In genomic region chr13:32305646-32306045, GRCh38 we compare ENCODE assay signal across 27 cellular contexts. TPM values are rescaled to one million over a fixed set of nuclear protein-coding genes. Genes with fewer than 3 reads are reported as not detected.
DNase-seq lines count a peak whose midpoint lies in the region; ATAC-seq and TF ChIP-seq lines count a peak whose summit lies in the region.
"Had no signal": no experiment of that assay in that cellular context is flagged by ENCODE, and none has a peak within 500 bp of the region (broad histone marks: within the 10 kb centered on the region; RNA-seq: fewer than 3 reads in every experiment).

No MANE protein-coding gene starts in this region.

- H3K9me2 ChIP-seq in GM23338 (ENCODE audit: insufficient read depth): no peaks in the 10 kb centered on the region

- intact Hi-C loops in heart left ventricle (cut with DNase I): loop anchor here in 6 of 10 donors (5.0 to 10.0 kb wide), 7 partner anchors 281 to 481 kb away; no protein-coding TSS in a partner anchor

- TF ChIP-seq POLR2A in heart left ventricle (IDR thresholded peaks at IDR 0.05): no peak

- no peaks in the 10 kb centered on the region for H3F3A ChIP-seq in GM23338 (replicated peaks; ENCODE audit: low read depth)

- no peak overlapping the region for H3K4me3 ChIP-seq in heart left ventricle
- H3K4me3 ChIP-seq in right atrium auricular region: no peak overlapping the region
- H3K4me3 ChIP-seq in GM23338: no peak overlapping the region
- no peak overlapping the region for H3K4me3 ChIP-seq in HEK293 (ENCODE audit: low read depth, low read length)
- H3K4me3 ChIP-seq: BLaER1, GM12878 had no signal

- TF ChIP-seq CTCF in heart left ventricle (IDR thresholded peaks at IDR 0.05) (no peak), right atrium auricular region (IDR thresholded peaks at IDR 0.05) (no peak), GM23338 (conservative IDR thresholded peaks at IDR 0.05; ENCODE audit: low read depth in 2 of 2) (no peak), HEK293 (tag by site-specific recombination; IDR thresholded peaks at IDR 0.05) (no peak)

- H4K20me1 ChIP-seq in GM23338 (replicated peaks; ENCODE audit: insufficient read depth): no peaks in the 10 kb centered on the region
- H4K20me1 ChIP-seq: BLaER1 had no signal

- no peaks in the 10 kb centered on the region for H3K36me3 Mint-ChIP-seq in GM23338 (ENCODE audit: low read depth)
- H3K36me3 Mint-ChIP-seq in effector memory CD8-positive, alpha-beta T cell (ENCODE audit: insufficient read depth): no peaks in the 10 kb centered on the region
- H3K36me3 Mint-ChIP-seq: CD14-positive monocyte; CD4-positive, alpha-beta memory T cell; CD4-positive, CD25-positive, alpha-beta regulatory T cell; CD8-positive, alpha-beta memory T cell had no signal

- no peaks in the 10 kb centered on the region for H3K79me2 ChIP-seq in GM23338 (replicated peaks; ENCODE audit: insufficient read depth)

- H3K4me2 ChIP-seq in GM23338: no peak overlapping the region
- H3K4me2 ChIP-seq: BLaER1 had no signal

- ATAC-seq in heart left ventricle (peak; percentile 41 to 77 (median 54)), GM23338 (no peak)
- no peak for ATAC-seq in effector memory CD8-positive, alpha-beta T cell (replicated peaks)
- ATAC-seq: GM12878 had no signal

- POLR2A ChIA-PET in HEK293 (lab: Yijun Ruan, JAX): interaction anchor here (1.7 kb wide), 1 partner anchor 9 kb away, joined by 4 read pairs; the partner anchor contains the start of genes BRCA2 and ZAR1L

- H3K27me3 ChIP-seq in heart left ventricle: no peaks in the 10 kb centered on the region
- H3K27me3 ChIP-seq in right atrium auricular region: no peaks in the 10 kb centered on the region
- H3K27me3 ChIP-seq in GM23338 (ENCODE audit: insufficient read depth): no peaks in the 10 kb centered on the region
- H3K27me3 ChIP-seq: BE2C, BLaER1 had no signal

- CTCF ChIA-PET in HEK293 (lab: Yijun Ruan, JAX): interaction anchor here (0.7 to 1.0 kb wide), 4 partner anchors 60 to 395 kb away, joined by 3 to 5 read pairs (median 4); no protein-coding TSS in a partner anchor

- H3K36me3 ChIP-seq in heart left ventricle (no peaks in the 10 kb centered on the region), right atrium auricular region (no peaks in the 10 kb centered on the region), GM23338 (ENCODE audit: insufficient read depth) (no peaks in the 10 kb centered on the region), HEK293 (ENCODE audit: control insufficient read depth in 2 of 2, insufficient read depth in 1 of 2, low read length in 2 of 2) (no peaks in the 10 kb centered on the region)
- H3K36me3 ChIP-seq: BE2C, BLaER1 had no signal

- peak overlapping the region; percentile 48; the same call in 1 of the 2 replicates for H2AFZ ChIP-seq in GM23338

- H3K9me3 ChIP-seq in heart left ventricle: no peaks in the 10 kb centered on the region
- no peaks in the 10 kb centered on the region for H3K9me3 ChIP-seq in right atrium auricular region
- no peaks in the 10 kb centered on the region for H3K9me3 ChIP-seq in HEK293 (ENCODE audit: control insufficient read depth, insufficient read depth, low read depth, low read length)
- H3K9me3 ChIP-seq: BE2C, BLaER1 had no signal

- no peak overlapping the region for H3K4me3 Mint-ChIP-seq in GM23338
- no peak overlapping the region for H3K4me3 Mint-ChIP-seq in effector memory CD8-positive, alpha-beta T cell
- H3K4me3 Mint-ChIP-seq: CD14-positive monocyte; CD4-positive, alpha-beta memory T cell; CD4-positive, CD25-positive, alpha-beta regulatory T cell; CD8-positive, alpha-beta memory T cell had no signal

- H3K9me3 Mint-ChIP-seq in GM23338: no peaks in the 10 kb centered on the region
- H3K9me3 Mint-ChIP-seq in effector memory CD8-positive, alpha-beta T cell: no peaks in the 10 kb centered on the region
- H3K9me3 Mint-ChIP-seq: CD14-positive monocyte; CD4-positive, alpha-beta memory T cell; CD4-positive, CD25-positive, alpha-beta regulatory T cell; CD8-positive, alpha-beta memory T cell had no signal

- H3K27ac Mint-ChIP-seq in GM23338: no peak overlapping the region
- H3K27ac Mint-ChIP-seq in effector memory CD8-positive, alpha-beta T cell: no peak overlapping the region
- H3K27ac Mint-ChIP-seq: CD14-positive monocyte; CD4-positive, alpha-beta memory T cell; CD4-positive, CD25-positive, alpha-beta regulatory T cell; CD8-positive, alpha-beta memory T cell had no signal

- H3K4me1 ChIP-seq in heart left ventricle (peaks cover 0 to 9% (median 1%) of the 10 kb centered on the region in 12 donors), right atrium auricular region (no peaks in the 10 kb centered on the region), GM23338 (ENCODE audit: insufficient read depth) (no peaks in the 10 kb centered on the region), HEK293 (ENCODE audit: control insufficient read depth, insufficient read depth, low read length) (no peaks in the 10 kb centered on the region)
- H3K4me1 ChIP-seq: BE2C had no signal

- H3K4me1 Mint-ChIP-seq in GM23338: no peaks in the 10 kb centered on the region; the same call in 2 of the 3 replicates
- peaks cover 7 to 9% of the 10 kb centered on the region in 2 donors for H3K4me1 Mint-ChIP-seq in effector memory CD8-positive, alpha-beta T cell (ENCODE audit: low read depth in 2 of 2)

- DNase-seq in heart left ventricle: no peak
- no peak for DNase-seq in right atrium auricular region (ENCODE audit: low spot score)
- DNase-seq in GM23338 (ENCODE audit: low spot score): no peak
- DNase-seq in effector memory CD8-positive, alpha-beta T cell: no peak
- DNase-seq: 8988T; ACHN; BE2C; C1 segment of cervical spinal cord; CD4-positive, alpha-beta memory T cell; CD4-positive, CD25-positive, alpha-beta regulatory T cell; CD8-positive, alpha-beta memory T cell; COR-L47; DMS 273 treated with DMSO at 0.1 percent for 48 hours; DMS153; DMS53; DMS79; DND-41; EL; GDM1 had no signal

- no peak overlapping the region for H3K27ac ChIP-seq in heart left ventricle
- no peak overlapping the region for H3K27ac ChIP-seq in right atrium auricular region
- no peak overlapping the region for H3K27ac ChIP-seq in GM23338 (ENCODE audit: low read depth)
- H3K27ac ChIP-seq in HEK293 (ENCODE audit: extremely low read depth, low read depth, low read length): no peak overlapping the region
- H3K27ac ChIP-seq: BLaER1 had no signal

- H3K27me3 Mint-ChIP-seq in GM23338 (ENCODE audit: insufficient read depth, low read depth, poor library complexity): peaks cover 1% of the 10 kb centered on the region
- peaks cover 0 to 9% of the 10 kb centered on the region in 2 donors for H3K27me3 Mint-ChIP-seq in effector memory CD8-positive, alpha-beta T cell

TF ChIP-seq in GM23338, 12 proteins besides CTCF, POLR2A, EP300 and RAD21 (continues in another document):
- TF ChIP-seq ZNF331 (CRISPR knock-in tag; IDR thresholded peaks at IDR 0.05; ENCODE audit: low read depth): no peak
- no peak for TF ChIP-seq EZH2 (IDR thresholded peaks at IDR 0.05; ENCODE audit: low read depth, unreplicated experiment)
- no peak for TF ChIP-seq CREB1 (CRISPR knock-in tag; IDR thresholded peaks at IDR 0.05; ENCODE audit: low read depth)
- no peak for TF ChIP-seq ETS1 (IDR thresholded peaks at IDR 0.05)

TF ChIP-seq in HEK293, 187 proteins besides CTCF, POLR2A, EP300 and RAD21:
- no peak for TF ChIP-seq PRDM4 (tag by site-specific recombination; IDR thresholded peaks at IDR 0.05)
- no peak for TF ChIP-seq ZNF664 (tag by site-specific recombination; IDR thresholded peaks at IDR 0.05)
- peak; percentile 52; the same call in 1 of the 2 replicates for TF ChIP-seq ZNF26 (tag by site-specific recombination; IDR thresholded peaks at IDR 0.05)
- TF ChIP-seq ZNF561 (tag by site-specific recombination; IDR thresholded peaks at IDR 0.05; ENCODE audit: borderline replicate concordance): no peak
TF ChIP-seq in HEK293: peak in this region for 1.

RNA-seq across cellular contexts. Expression of gene ZAR1L, which starts 9.5 kb away (rescaled TPM):
- total RNA-seq in heart left ventricle (not detected), right atrium auricular region (not detected)
- polyA plus RNA-seq in heart left ventricle (not detected), GM23338 (2016; fragmentation: Nextera tagmentation; extraction: Ambion mirVana) (0.31 and 0.37 TPM in 2 replicates)
- 0.23 and 0.56 TPM in 2 replicates for total RNA-seq in GM23338 (2014; rRNA removed; shearing (Covaris generic))
- total RNA-seq: A673; CD4-positive, alpha-beta memory T cell; CD4-positive, CD25-positive, alpha-beta regulatory T cell; CD8-positive, alpha-beta memory T cell; Daoy; G401 had no signal
- polyA plus RNA-seq: AG04450; CD14-positive monocyte; CD4-positive, alpha-beta memory T cell; CD8-positive, alpha-beta memory T cell had no signal

RNA-seq across cellular contexts. Expression of gene BRCA2, which starts 9.7 kb away (rescaled TPM):
- total RNA-seq in heart left ventricle (1 to 10 TPM in 2 of 9 donors, under 1 TPM in 7; 0.13 to 5.2 (median 0.42) TPM), right atrium auricular region (under 1 TPM; 0.15 to 0.24 TPM)
- polyA plus RNA-seq in heart left ventricle (under 1 TPM; 0.04 to 0.12 TPM), GM23338 (2016; fragmentation: Nextera tagmentation; extraction: Ambion mirVana) (28.1 and 38.7 TPM in 2 replicates)
- total RNA-seq in GM23338 (2014; rRNA removed; shearing (Covaris generic)): 22.4 and 28.6 TPM in 2 replicates

Comparison
In these comparisons a context has a peak if more than half of its experiments do, and no peak if none do; other contexts are left out.
1. ATAC-seq: peak in heart left ventricle (4 of 4); none in GM23338 (single experiment) and effector memory CD8-positive, alpha-beta T cell (single experiment).